20 cellular contexts compared by ENCODE assay signal in the genomic region with DNA sequence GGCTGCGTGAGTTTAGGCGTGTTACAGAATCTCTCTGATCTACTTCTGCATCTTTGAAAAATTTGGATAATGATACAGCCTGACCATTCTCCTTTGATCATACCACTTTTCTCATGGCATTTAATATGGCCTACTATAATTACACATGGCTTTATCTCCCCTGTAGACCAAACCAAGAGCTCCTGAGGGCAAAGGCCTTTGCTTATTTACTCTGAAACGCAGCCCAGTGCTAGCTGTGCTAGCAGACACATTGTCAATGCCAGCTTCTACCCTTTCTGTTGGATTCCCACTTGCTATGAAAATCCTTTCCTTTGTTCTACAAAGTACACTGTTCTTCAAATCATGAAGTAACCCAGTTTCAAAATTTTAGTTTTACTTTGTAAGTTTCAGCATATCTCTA. TPM values are rescaled to one million over a fixed set of nuclear protein-coding genes. Genes with fewer than 3 reads are reported as not detected.
DNase-seq lines count a peak whose midpoint lies in the region; ATAC-seq, FAIRE-seq and TF ChIP-seq lines count a peak whose summit lies in the region.
"Had no signal": no experiment of that assay in that cellular context is flagged by ENCODE, and none has a peak within 500 bp of the region (broad histone marks: within the 10 kb centered on the region; RNA-seq: fewer than 3 reads in every experiment).

No MANE protein-coding gene starts in this region.

- intact Hi-C loops in Panc1 (cut with micrococcal nuclease; ENCODE audit: unreplicated experiment) = no loop called here
- intact Hi-C loops in HepG2 (cut with micrococcal nuclease; ENCODE audit: unreplicated experiment) = loop anchor here (5.0 kb wide), 1 partner anchor 62 kb away; no protein-coding TSS in a partner anchor
- intact Hi-C loops in CD8-positive, alpha-beta T cell (cut with DNase I, micrococcal nuclease) = no loop called here

- TF ChIP-seq POLR2A in HepG2 (IDR thresholded peaks at IDR 0.05; ENCODE audit: insufficient read depth in 1 of 2, low read depth in 2 of 2, low read length in 2 of 2) = no peak

- peak; percentile 12 for FAIRE-seq in HepG2 (lab: Jason Lieb, UNC)
- FAIRE-seq: A204.1, GM12892, K562 had no signal

- TF ChIP-seq RAD21 in HepG2 (CRISPR knock-in tag; IDR thresholded peaks at IDR 0.05) = no peak

- no peaks in the 10 kb centered on the region for H3K27me3 Mint-ChIP-seq in CD8-positive, alpha-beta T cell (ENCODE audit: low read depth)

- no peak overlapping the region for H3K27ac Mint-ChIP-seq in CD8-positive, alpha-beta T cell

- H3K4me3 Mint-ChIP-seq in CD8-positive, alpha-beta T cell = no peak overlapping the region

- H3K36me3 Mint-ChIP-seq in CD8-positive, alpha-beta T cell = no peaks in the 10 kb centered on the region

- TF ChIP-seq CTCF in Panc1 (IDR thresholded peaks at IDR 0.05) (no peak), HepG2 (CRISPR knock-in tag; IDR thresholded peaks at IDR 0.05) (no peak), smooth muscle cell (IDR thresholded peaks at IDR 0.05; ENCODE audit: borderline replicate concordance, insufficient read depth, poor library complexity, severe bottlenecking) (no peak)
- TF ChIP-seq CTCF in CD8-positive, alpha-beta T cell (IDR thresholded peaks at IDR 0.05) = no peak

- DNase-seq in NCI-H345 (lab: John Stamatoyannopoulos, UW) (peak; percentile 9), NCI-H345 treated with DMSO at 0.1 percent for 48 hours (lab: John Stamatoyannopoulos, UW; ENCODE audit: unreplicated experiment) (no peak), Panc1 (ENCODE audit: low read depth, low spot score) (no peak), HepG2 (ENCODE audit: low spot score) (peak; percentile 16), ecto neural progenitor cell (ENCODE audit: low spot score) (no peak), smooth muscle cell (lab: John Stamatoyannopoulos, UW; ENCODE audit: unreplicated experiment) (no peak)
- no peak for DNase-seq in CD8-positive, alpha-beta T cell
- DNase-seq: Calu3, DND-41, GDM1, GM23248, NCI-H1105 treated with DMSO at 0.1 percent for 48 hours, NCI-H2029, NCI-H526 treated with DMSO at 0.1 percent for 48 hours, SIG-M5 had no signal

- H3K4me3 ChIP-seq in Panc1 (ENCODE audit: low read depth in 2 of 2, low read length in 2 of 2) = no peak overlapping the region
- H3K4me3 ChIP-seq in HepG2 (replicated peaks in 1 of 3; ENCODE audit: insufficient read depth in 1 of 3, low read depth in 2 of 3, low read length in 3 of 3) = no peak overlapping the region
- H3K4me3 ChIP-seq in CD8-positive, alpha-beta T cell (ENCODE audit: low read depth, low read length) = no peak overlapping the region
- no peak overlapping the region for H3K4me3 ChIP-seq in smooth muscle cell
- H3K4me3 ChIP-seq: GM23248, K562 had no signal

- H3K4me2 ChIP-seq in HepG2 (ENCODE audit: low read depth, low read length) (no peak overlapping the region), smooth muscle cell (no peak overlapping the region)

- TF ChIP-seq EP300 in HepG2 (IDR thresholded peaks at IDR 0.05; ENCODE audit: low read depth in 2 of 2, low read length in 2 of 2) (no peak), HepG2 (CRISPR knock-in tag; IDR thresholded peaks at IDR 0.05; ENCODE audit: borderline replicate concordance) (no peak)

- H3K4me1 Mint-ChIP-seq in CD8-positive, alpha-beta T cell (ENCODE audit: low read depth) = peaks cover 9% of the 10 kb centered on the region

- CTCF ChIA-PET in Panc1 (lab: Charles Lee) = interaction anchor here (1.0 kb wide), 1 partner anchor 93 kb away, joined by 4 read pairs; no protein-coding TSS in a partner anchor
- CTCF ChIA-PET in HepG2 (lab: Yijun Ruan, JAX; ENCODE audit: low intra/inter-chr PET ratio, low total read pairs) = no interaction called here
- CTCF ChIA-PET in CD8-positive, alpha-beta T cell (lab: Charles Lee) = interaction anchor here (0.6 to 0.9 kb wide), 3 partner anchors 9 to 12 kb away, joined by 3 to 5 read pairs (median 5); no protein-coding TSS in a partner anchor

- no peaks in the 10 kb centered on the region for H3K79me2 ChIP-seq in HepG2 (ENCODE audit: insufficient read depth, low read length)
- peaks cover 23% of the 10 kb centered on the region for H3K79me2 ChIP-seq in smooth muscle cell (ENCODE audit: low read depth)

- H3K27ac ChIP-seq in Panc1 (ENCODE audit: low read length) = no peak overlapping the region
- no peak overlapping the region for H3K27ac ChIP-seq in HepG2 (ENCODE audit: extremely low read length, insufficient read depth, low read length)
- H3K27ac ChIP-seq in CD8-positive, alpha-beta T cell (ENCODE audit: low read depth, low read length) = no peak overlapping the region
- no peak overlapping the region for H3K27ac ChIP-seq in smooth muscle cell (ENCODE audit: low read depth)
- H3K27ac ChIP-seq: GM23248 had no signal

- H3K27me3 ChIP-seq in Panc1 (ENCODE audit: control insufficient read depth, insufficient read depth, low read length) = no peaks in the 10 kb centered on the region
- H3K27me3 ChIP-seq in HepG2 (ENCODE audit: control insufficient read depth in 1 of 2, insufficient read depth in 2 of 2, low read length in 2 of 2) = no peaks in the 10 kb centered on the region
- no peaks in the 10 kb centered on the region for H3K27me3 ChIP-seq in CD8-positive, alpha-beta T cell (ENCODE audit: insufficient read depth, low read length)
- H3K27me3 ChIP-seq in smooth muscle cell (ENCODE audit: low read depth) = no peaks in the 10 kb centered on the region

- no peaks in the 10 kb centered on the region for H3K36me3 ChIP-seq in Panc1 (ENCODE audit: control insufficient read depth, insufficient read depth, low read length)
- no peaks in the 10 kb centered on the region for H3K36me3 ChIP-seq in HepG2 (replicated peaks in 1 of 2; ENCODE audit: control insufficient read depth in 1 of 2, insufficient read depth in 2 of 2, low read length in 2 of 2)
- no peaks in the 10 kb centered on the region for H3K36me3 ChIP-seq in CD8-positive, alpha-beta T cell (ENCODE audit: insufficient read depth, low read length)
- H3K36me3 ChIP-seq in smooth muscle cell (ENCODE audit: low read depth) = no peaks in the 10 kb centered on the region

- H4K20me1 ChIP-seq in HepG2 (ENCODE audit: insufficient read depth, low read length) = no peaks in the 10 kb centered on the region
- peaks cover 4% of the 10 kb centered on the region for H4K20me1 ChIP-seq in smooth muscle cell (ENCODE audit: low read depth)

- H3K9ac ChIP-seq in HepG2 (ENCODE audit: insufficient read depth, low read depth, low read length) (no peak overlapping the region), smooth muscle cell (ENCODE audit: low read depth) (no peak overlapping the region)
- H3K9ac ChIP-seq: GM23248 had no signal

- POLR2A ChIA-PET in Panc1 (lab: Charles Lee) (interaction anchor here (0.7 kb wide), 1 partner anchor 127 kb away, joined by 6 read pairs; no protein-coding TSS in a partner anchor), HepG2 (lab: Yijun Ruan, JAX) (interaction anchor here (0.6 kb wide), 1 partner anchor 56 kb away, joined by 4 read pairs; no protein-coding TSS in a partner anchor)
- POLR2A ChIA-PET in CD8-positive, alpha-beta T cell (lab: Charles Lee) = interaction anchor here (0.7 kb wide), 1 partner anchor 10 kb away, joined by 3 read pairs; no protein-coding TSS in a partner anchor

- no peaks in the 10 kb centered on the region for H3K9me3 ChIP-seq in Panc1 (ENCODE audit: control insufficient read depth, insufficient read depth, low read depth, low read length)
- no peaks in the 10 kb centered on the region for H3K9me3 ChIP-seq in HepG2 (ENCODE audit: low read length)
- no peaks in the 10 kb centered on the region for H3K9me3 ChIP-seq in CD8-positive, alpha-beta T cell (ENCODE audit: low read length)
- no peaks in the 10 kb centered on the region for H3K9me3 ChIP-seq in smooth muscle cell (replicated peaks; ENCODE audit: low read depth)

- WGBS in HepG2 (ENCODE audit: low lambda C conversion rate) = 49% methylated on average over 3 of the region's 3 CpGs
- 78% methylated on average over 3 of the region's 3 CpGs for WGBS in smooth muscle cell (ENCODE audit: low lambda C conversion rate)

- H2AFZ ChIP-seq in HepG2 (ENCODE audit: low read length) (no peak overlapping the region), smooth muscle cell (ENCODE audit: low read depth) (no peak overlapping the region)
- H2AFZ ChIP-seq: GM23248 had no signal

- ATAC-seq in Panc1 (no peak), HepG2 (peak; percentile 58; the same call in 2 of the 3 replicates), HG03045 (IDR thresholded peaks at IDR 0.05; ENCODE audit: unreplicated experiment) (no peak)
- ATAC-seq in CD8-positive, alpha-beta T cell = no peak
- ATAC-seq: HCT116, K562 had no signal

- no peaks in the 10 kb centered on the region for H3K9me3 Mint-ChIP-seq in CD8-positive, alpha-beta T cell

- peaks cover 4% of the 10 kb centered on the region; the same call in 1 of the 2 replicates for H3K4me1 ChIP-seq in Panc1 (ENCODE audit: control insufficient read depth, insufficient read depth, low read length)
- H3K4me1 ChIP-seq in HepG2 (ENCODE audit: insufficient read depth, low read length) = peaks cover 10% of the 10 kb centered on the region; the same call in 1 of the 2 replicates
- peaks cover 7% of the 10 kb centered on the region for H3K4me1 ChIP-seq in CD8-positive, alpha-beta T cell (ENCODE audit: insufficient read depth, low read length)
- H3K4me1 ChIP-seq in smooth muscle cell (ENCODE audit: low read depth) = no peaks in the 10 kb centered on the region

- BruUV-seq in Panc1 (replicated peaks; lab: Mats Ljungman, UMichigan) (TSS peak; percentile 46), HepG2 (replicated peaks; lab: Mats Ljungman, UMichigan) (no TSS peak)

- H3F3A ChIP-seq in smooth muscle cell (ENCODE audit: low read depth) = no peaks in the 10 kb centered on the region

- in situ Hi-C loops in Panc1 (cut with HindIII; ENCODE audit: low pct_unique_long_range_greater_than_20kb, low sequenced_read_pairs) = no loop called here
- in situ Hi-C loops in HepG2 (cut with HindIII; ENCODE audit: extremely low pct_ligation_motif_present, low pct_unique_long_range_greater_than_20kb) = no loop called here

RNA-seq across cellular contexts. Expression of a gene that starts 16.5 kb away (rescaled TPM):
- total RNA-seq in Panc1 (2021; ENCODE audit: unreplicated experiment) (66.0 TPM), HepG2 (2016; rRNA removed; fragmentation: Illumina TruSeq; extraction: Trizol) (19.8 and 23.2 TPM in 2 replicates), smooth muscle cell (109 and 149 TPM in 2 replicates)
- polyA plus RNA-seq in Panc1 (2012; ENCODE audit: insufficient read length) = 61.2 TPM
- total RNA-seq in HepG2 (2016; cell fraction: cytosol; rRNA removed; fragmentation: Illumina TruSeq; extraction: Trizol; ENCODE audit: low read depth) = 5.7 and 6.9 TPM in 2 replicates
- total RNA-seq in HepG2 (2016; cell fraction: insoluble cytoplasmic fraction; rRNA removed; fragmentation: Illumina TruSeq; extraction: Trizol) = 17.4 and 24.9 TPM in 2 replicates
- 14.9 and 15.9 TPM in 2 replicates for total RNA-seq in HepG2 (2016; cell fraction: membrane; rRNA removed; fragmentation: Illumina TruSeq; extraction: Trizol)
- 19.1 and 24.5 TPM in 2 replicates for total RNA-seq in HepG2 (2016; cell fraction: nucleus; rRNA removed; fragmentation: Illumina TruSeq; extraction: Trizol)
- polyA plus RNA-seq in HepG2 (2011; rRNA removed) (37.9 and 39.0 TPM in 2 replicates), smooth muscle cell (64.3 and 72.0 TPM in 2 replicates)
- 24.5 and 31.8 TPM in 2 replicates for polyA plus RNA-seq in HepG2 (2011; cell fraction: cytosol; rRNA removed)
- 60.5 and 94.9 TPM in 2 replicates for polyA plus RNA-seq in HepG2 (2011; cell fraction: nucleus; rRNA removed)
- 19.7 and 20.7 TPM in 2 replicates for polyA plus RNA-seq in HepG2 (2012)
- polyA plus RNA-seq in HepG2 (2016; cell fraction: cytosol; fragmentation: Illumina TruSeq; extraction: Trizol; ENCODE audit: low read depth) = 11.7 and 14.1 TPM in 2 replicates
- polyA plus RNA-seq in HepG2 (2016; cell fraction: insoluble cytoplasmic fraction; fragmentation: Illumina TruSeq; extraction: Trizol; ENCODE audit: low read depth) = 18.4 and 22.3 TPM in 2 replicates
- polyA plus RNA-seq in HepG2 (2016; cell fraction: membrane; fragmentation: Illumina TruSeq; extraction: Trizol; ENCODE audit: low read depth) = 14.3 and 15.7 TPM in 2 replicates
- polyA plus RNA-seq in HepG2 (2016; cell fraction: nucleus; fragmentation: Illumina TruSeq; extraction: Trizol; ENCODE audit: insufficient read depth, low read depth) = 25.1 and 27.2 TPM in 2 replicates
- 34.5 and 40.7 TPM in 2 replicates for polyA minus RNA-seq in HepG2 (2011; rRNA and poly(A)+ RNA removed; ENCODE audit: low replicate concordance)
- 14.9 and 16.5 TPM in 2 replicates for polyA minus RNA-seq in HepG2 (2011; cell fraction: cytosol; rRNA and poly(A)+ RNA removed)
- 53.2 and 54.6 TPM in 2 replicates for polyA minus RNA-seq in HepG2 (2011; cell fraction: nucleus; rRNA and poly(A)+ RNA removed)
- total RNA-seq in CD8-positive, alpha-beta T cell = 10 to 100 TPM; 13.8 to 14.1 TPM

Comparison
In these comparisons a context has a peak if more than half of its experiments do, and no peak if none do; other contexts are left out.
1. DNase-seq: peak in NCI-H345 (single experiment) and HepG2 (single experiment); none in NCI-H345 treated with DMSO at 0.1 percent for 48 hours (single experiment), Panc1 (single experiment), CD8-positive, alpha-beta T cell (0 of 7), ecto neural progenitor cell (single experiment) and smooth muscle cell (single experiment).